ENCODE assay signal across 11 cellular contexts in the genomic region with DNA sequence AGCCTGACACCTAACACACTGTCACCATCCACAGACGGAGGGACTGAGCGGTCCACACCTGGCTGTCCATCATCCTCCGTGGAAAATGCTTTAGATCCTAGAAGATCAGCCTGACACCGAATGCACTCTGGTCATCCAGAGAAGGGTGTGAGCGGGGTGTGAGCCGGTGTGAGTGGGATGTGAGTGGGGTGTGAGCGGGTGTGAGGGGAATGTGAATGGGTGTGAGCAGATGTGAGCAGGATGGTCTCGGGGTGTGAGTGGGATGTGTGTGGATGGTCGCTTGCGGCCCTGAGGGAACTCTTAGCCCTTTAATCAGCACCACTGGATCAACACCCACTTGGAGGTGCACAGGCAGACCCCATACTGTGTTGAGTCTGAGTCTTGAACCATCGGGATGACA. TPM values are rescaled to one million over a fixed set of nuclear protein-coding genes. Genes with fewer than 3 reads are reported as not detected.
"Had no signal": no experiment of that assay in that cellular context is flagged by ENCODE, and none has a peak within 500 bp of the region (broad histone marks: within the 10 kb centered on the region; RNA-seq: fewer than 3 reads in every experiment).

No MANE protein-coding gene starts in this region.

RNA-seq across cellular contexts. Expression of a gene that starts 58.5 kb away (rescaled TPM):
- total RNA-seq: OCI-LY7, PC-3, PC-9, Peyer's patch, Right ventricle myocardium inferior, Right ventricle myocardium superior, RPMI7951, SJCRH30, SJSA1, SK-MEL-5 had no signal
- polyA plus RNA-seq: SK-N-SH had no signal
